ENCODE assay signal across 15 cellular contexts in the genomic region with DNA sequence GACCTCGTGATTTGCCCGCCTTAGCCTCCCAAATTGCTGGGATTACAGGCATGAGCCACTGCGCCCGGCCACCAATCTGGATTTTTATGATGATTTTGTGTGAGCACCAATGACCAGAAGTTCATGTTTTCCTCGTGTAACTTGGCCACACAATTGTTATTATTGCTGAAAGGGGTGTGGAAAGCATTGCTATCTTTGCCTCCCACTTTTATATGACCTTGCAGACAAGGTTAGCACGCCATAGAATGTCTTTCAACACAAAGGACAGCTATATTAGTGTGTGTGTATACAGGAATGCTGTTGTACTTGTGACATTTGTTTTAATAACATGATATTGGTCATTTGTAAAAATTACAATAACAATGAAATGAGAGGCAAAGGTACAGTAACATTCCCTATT.
A peak's percentile ranks its signal among the peaks of the same experiment; 100 is the strongest.
DNase-seq lines count a peak whose midpoint lies in the region; ATAC-seq and TF ChIP-seq lines count a peak whose summit lies in the region.
"Had no signal": no experiment of that assay in that cellular context is flagged by ENCODE, and none has a peak within 500 bp of the region (broad histone marks: within the 10 kb centered on the region; RNA-seq: fewer than 3 reads in every experiment).

No MANE protein-coding gene starts in this region.

- peak overlapping the region; percentile 60 for H3K27ac ChIP-seq in HEK293 (ENCODE audit: extremely low read depth, low read depth, low read length)
- peak overlapping the region; percentile 53 for H3K27ac ChIP-seq in hepatocyte
- peak overlapping the region; percentile 19 to 40 for H3K27ac ChIP-seq in mucosa of rectum (ENCODE audit: low read depth in 2 of 2, low read length in 2 of 2)
- H3K27ac ChIP-seq in breast epithelium, result no peak overlapping the region
- no peak overlapping the region for H3K27ac ChIP-seq in neural progenitor cell
- H3K27ac ChIP-seq in caudate nucleus (ENCODE audit: low read depth, low read length), result no peak overlapping the region
- H3K27ac ChIP-seq: BLaER1 had no signal

- no peaks in the 10 kb centered on the region for H3K4me1 Mint-ChIP-seq in neural progenitor cell

- H3K9ac ChIP-seq in mucosa of rectum (ENCODE audit: low read depth in 1 of 2, low read length in 2 of 2), result no peak overlapping the region
- no peak overlapping the region for H3K9ac ChIP-seq in neural progenitor cell
- H3K9ac ChIP-seq: BLaER1 had no signal

- intact Hi-C loops in breast epithelium (cut with DNase I; ENCODE audit: low total_unique reads), result no loop called here

- H3K9me3 ChIP-seq in HEK293 (ENCODE audit: control insufficient read depth, insufficient read depth, low read depth, low read length) (no peaks in the 10 kb centered on the region), hepatocyte (ENCODE audit: low read depth) (no peaks in the 10 kb centered on the region), mucosa of rectum (ENCODE audit: control insufficient read depth in 2 of 2, low read length in 2 of 2) (no peaks in the 10 kb centered on the region), breast epithelium (no peaks in the 10 kb centered on the region), neural progenitor cell (ENCODE audit: low read depth) (no peaks in the 10 kb centered on the region)
- H3K9me3 ChIP-seq: HAP-1 had no signal

- H4K20me1 ChIP-seq in hepatocyte (ENCODE audit: insufficient read depth, poor library complexity, severe bottlenecking), result no peaks in the 10 kb centered on the region
- no peaks in the 10 kb centered on the region for H4K20me1 ChIP-seq in neural progenitor cell (ENCODE audit: low read depth)
- H4K20me1 ChIP-seq: BLaER1 had no signal

- no peak for TF ChIP-seq POLR2A in breast epithelium (IDR thresholded peaks at IDR 0.05)

- no peak for TF ChIP-seq CTCF in HEK293 (tag by site-specific recombination; IDR thresholded peaks at IDR 0.05)
- TF ChIP-seq CTCF in hepatocyte (IDR thresholded peaks at IDR 0.05; ENCODE audit: poor library complexity), result no peak
- no peak for TF ChIP-seq CTCF in breast epithelium (IDR thresholded peaks at IDR 0.05)
- no peak for TF ChIP-seq CTCF in neural progenitor cell (IDR thresholded peaks at IDR 0.05)

- no peaks in the 10 kb centered on the region for H3K79me2 ChIP-seq in hepatocyte
- no peaks in the 10 kb centered on the region for H3K79me2 ChIP-seq in neural progenitor cell (ENCODE audit: low read depth)

- no peak overlapping the region for H3K4me3 Mint-ChIP-seq in neural progenitor cell
- H3K4me3 Mint-ChIP-seq: B cell; CD4-positive, alpha-beta memory T cell had no signal

- no peak overlapping the region for H3K27ac Mint-ChIP-seq in neural progenitor cell
- H3K27ac Mint-ChIP-seq: B cell had no signal

- H3K36me3 ChIP-seq in HEK293 (ENCODE audit: control insufficient read depth in 2 of 2, insufficient read depth in 1 of 2, low read length in 2 of 2) (no peaks in the 10 kb centered on the region), hepatocyte (replicated peaks; ENCODE audit: insufficient read depth, low read depth) (no peaks in the 10 kb centered on the region), mucosa of rectum (ENCODE audit: control insufficient read depth in 2 of 2, insufficient read depth in 2 of 2, low read length in 2 of 2) (no peaks in the 10 kb centered on the region), breast epithelium (no peaks in the 10 kb centered on the region), neural progenitor cell (no peaks in the 10 kb centered on the region)
- H3K36me3 ChIP-seq: BLaER1, HAP-1 had no signal

- DNase-seq in hepatocyte (ENCODE audit: low spot score) (no peak), breast epithelium (ENCODE audit: low spot score in 2 of 2) (no peak), neural progenitor cell (ENCODE audit: low spot score) (no peak), caudate nucleus (lab: John Stamatoyannopoulos, UW) (no peak)
- DNase-seq: Calu3; CD4-positive, alpha-beta memory T cell; COR-L47; GF-D8; GOT3 had no signal

- no peak overlapping the region for H2AFZ ChIP-seq in hepatocyte
- H2AFZ ChIP-seq in neural progenitor cell (replicated peaks), result no peak overlapping the region

- no peaks in the 10 kb centered on the region for H3K27me3 ChIP-seq in hepatocyte
- no peaks in the 10 kb centered on the region for H3K27me3 ChIP-seq in mucosa of rectum (ENCODE audit: control insufficient read depth in 2 of 2, insufficient read depth in 2 of 2, low read length in 2 of 2)
- H3K27me3 ChIP-seq in breast epithelium, result no peaks in the 10 kb centered on the region
- no peaks in the 10 kb centered on the region for H3K27me3 ChIP-seq in neural progenitor cell
- H3K27me3 ChIP-seq: BLaER1 had no signal

- H3K36me3 Mint-ChIP-seq in neural progenitor cell, result no peaks in the 10 kb centered on the region

- POLR2A ChIA-PET in HEK293 (lab: Yijun Ruan, JAX), result no interaction called here

- no peaks in the 10 kb centered on the region for H3K9me2 ChIP-seq in hepatocyte (replicated peaks; ENCODE audit: insufficient read depth)

- H3K4me1 ChIP-seq in HEK293 (ENCODE audit: control insufficient read depth, insufficient read depth, low read length), result peaks cover 12% of the 10 kb centered on the region
- peaks cover 35% of the 10 kb centered on the region for H3K4me1 ChIP-seq in hepatocyte (ENCODE audit: insufficient read depth)
- H3K4me1 ChIP-seq in mucosa of rectum (ENCODE audit: control insufficient read depth in 2 of 2, insufficient read depth in 2 of 2, low read length in 2 of 2), result peaks cover 8 to 35% of the 10 kb centered on the region in 2 donors
- H3K4me1 ChIP-seq in breast epithelium, result no peaks in the 10 kb centered on the region
- no peaks in the 10 kb centered on the region for H3K4me1 ChIP-seq in neural progenitor cell

- H3K9me3 Mint-ChIP-seq in neural progenitor cell, result peaks cover 12% of the 10 kb centered on the region

- 82% methylated on average over 6 of the region's 6 CpGs for WGBS in hepatocyte (ENCODE audit: low lambda C conversion rate, missing lambda C conversion rate)

- H3K4me3 ChIP-seq in HEK293 (ENCODE audit: low read depth, low read length) (no peak overlapping the region), hepatocyte (no peak overlapping the region), mucosa of rectum (ENCODE audit: low read length in 2 of 2) (no peak overlapping the region), breast epithelium (no peak overlapping the region), neural progenitor cell (no peak overlapping the region)
- H3K4me3 ChIP-seq: BLaER1, HAP-1 had no signal

- CTCF ChIA-PET in HEK293 (lab: Yijun Ruan, JAX), result interaction anchor here (1.2 kb wide), 1 partner anchor 63 kb away, joined by 3 read pairs; no protein-coding TSS in a partner anchor

- H3K4me2 ChIP-seq in hepatocyte (no peak overlapping the region), neural progenitor cell (no peak overlapping the region)
- H3K4me2 ChIP-seq: BLaER1 had no signal

- H3K27me3 Mint-ChIP-seq in neural progenitor cell (ENCODE audit: insufficient read depth, low read depth), result no peaks in the 10 kb centered on the region
- H3K27me3 Mint-ChIP-seq: B cell; CD4-positive, alpha-beta memory T cell had no signal

- no peaks in the 10 kb centered on the region for H3F3A ChIP-seq in neural progenitor cell (ENCODE audit: low read depth)

- no peak for ATAC-seq in HG03139 (IDR thresholded peaks at IDR 0.05; ENCODE audit: unreplicated experiment)

TF ChIP-seq in HEK293, 187 proteins besides CTCF, POLR2A, EP300 and RAD21:
- TF ChIP-seq WT1 (tag by site-specific recombination; IDR thresholded peaks at IDR 0.05) (peak; percentile 71), ZNF548 (tag by site-specific recombination; IDR thresholded peaks at IDR 0.05) (no peak), GLIS1 (tag by site-specific recombination; IDR thresholded peaks at IDR 0.05) (0 out of 2 replicates have a peak, but pooled peaks have one; percentile 16), KLF1 (tag by site-specific recombination; IDR thresholded peaks at IDR 0.05) (peak; percentile 38)

Comparison
In these comparisons a context has a peak if more than half of its experiments do, and no peak if none do; other contexts are left out.
1. H3K27ac ChIP-seq: peak in HEK293 (single experiment), hepatocyte (single experiment) and mucosa of rectum (2 of 2); none in breast epithelium (0 of 2), neural progenitor cell (single experiment) and caudate nucleus (single experiment).